1 cellular context compared by ENCODE assay signal in the genomic region with DNA sequence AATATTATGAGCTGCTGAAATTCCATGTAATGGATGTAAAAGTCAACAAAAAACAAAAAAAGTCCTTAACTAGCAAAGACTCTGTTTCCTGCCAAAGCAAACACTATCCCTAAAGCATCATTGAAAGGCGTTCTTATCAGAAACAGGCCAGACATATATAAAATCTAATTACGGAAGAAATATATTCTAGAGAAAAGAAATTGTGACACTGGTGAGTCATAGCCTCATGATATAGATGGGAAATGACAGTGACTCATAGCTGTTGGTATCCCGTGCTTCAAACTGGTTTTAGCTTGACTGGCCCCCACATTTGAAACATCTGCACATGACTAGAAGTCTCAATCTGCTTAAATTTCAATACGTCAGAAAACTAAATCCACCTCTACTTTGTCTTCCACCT.
TF ChIP-seq lines count a peak whose summit lies in the region.

No MANE protein-coding gene starts in this region.

TF ChIP-seq in WTC11, 78 proteins besides CTCF, POLR2A, EP300 and RAD21 (continued from another document):
- TF ChIP-seq, protein P1, sequence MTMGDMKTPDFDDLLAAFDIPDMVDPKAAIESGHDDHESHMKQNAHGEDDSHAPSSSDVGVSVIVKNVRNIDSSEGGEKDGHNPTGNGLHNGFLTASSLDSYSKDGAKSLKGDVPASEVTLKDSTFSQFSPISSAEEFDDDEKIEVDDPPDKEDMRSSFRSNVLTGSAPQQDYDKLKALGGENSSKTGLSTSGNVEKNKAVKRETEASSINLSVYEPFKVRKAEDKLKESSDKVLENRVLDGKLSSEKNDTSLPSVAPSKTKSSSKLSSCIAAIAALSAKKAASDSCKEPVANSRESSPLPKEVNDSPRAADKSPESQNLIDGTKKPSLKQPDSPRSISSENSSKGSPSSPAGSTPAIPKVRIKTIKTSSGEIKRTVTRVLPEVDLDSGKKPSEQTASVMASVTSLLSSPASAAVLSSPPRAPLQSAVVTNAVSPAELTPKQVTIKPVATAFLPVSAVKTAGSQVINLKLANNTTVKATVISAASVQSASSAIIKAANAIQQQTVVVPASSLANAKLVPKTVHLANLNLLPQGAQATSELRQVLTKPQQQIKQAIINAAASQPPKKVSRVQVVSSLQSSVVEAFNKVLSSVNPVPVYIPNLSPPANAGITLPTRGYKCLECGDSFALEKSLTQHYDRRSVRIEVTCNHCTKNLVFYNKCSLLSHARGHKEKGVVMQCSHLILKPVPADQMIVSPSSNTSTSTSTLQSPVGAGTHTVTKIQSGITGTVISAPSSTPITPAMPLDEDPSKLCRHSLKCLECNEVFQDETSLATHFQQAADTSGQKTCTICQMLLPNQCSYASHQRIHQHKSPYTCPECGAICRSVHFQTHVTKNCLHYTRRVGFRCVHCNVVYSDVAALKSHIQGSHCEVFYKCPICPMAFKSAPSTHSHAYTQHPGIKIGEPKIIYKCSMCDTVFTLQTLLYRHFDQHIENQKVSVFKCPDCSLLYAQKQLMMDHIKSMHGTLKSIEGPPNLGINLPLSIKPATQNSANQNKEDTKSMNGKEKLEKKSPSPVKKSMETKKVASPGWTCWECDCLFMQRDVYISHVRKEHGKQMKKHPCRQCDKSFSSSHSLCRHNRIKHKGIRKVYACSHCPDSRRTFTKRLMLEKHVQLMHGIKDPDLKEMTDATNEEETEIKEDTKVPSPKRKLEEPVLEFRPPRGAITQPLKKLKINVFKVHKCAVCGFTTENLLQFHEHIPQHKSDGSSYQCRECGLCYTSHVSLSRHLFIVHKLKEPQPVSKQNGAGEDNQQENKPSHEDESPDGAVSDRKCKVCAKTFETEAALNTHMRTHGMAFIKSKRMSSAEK (CRISPR knock-in tag; IDR thresholded peaks at IDR 0.05; ENCODE audit: borderline replicate concordance): no peak
- no peak for TF ChIP-seq ZBTB21 (CRISPR knock-in tag; IDR thresholded peaks at IDR 0.05; ENCODE audit: borderline replicate concordance)
- TF ChIP-seq NFATC4 (CRISPR knock-in tag; IDR thresholded peaks at IDR 0.05): no peak
